ENCODE assay signal across 9 cellular contexts in the genomic region with DNA sequence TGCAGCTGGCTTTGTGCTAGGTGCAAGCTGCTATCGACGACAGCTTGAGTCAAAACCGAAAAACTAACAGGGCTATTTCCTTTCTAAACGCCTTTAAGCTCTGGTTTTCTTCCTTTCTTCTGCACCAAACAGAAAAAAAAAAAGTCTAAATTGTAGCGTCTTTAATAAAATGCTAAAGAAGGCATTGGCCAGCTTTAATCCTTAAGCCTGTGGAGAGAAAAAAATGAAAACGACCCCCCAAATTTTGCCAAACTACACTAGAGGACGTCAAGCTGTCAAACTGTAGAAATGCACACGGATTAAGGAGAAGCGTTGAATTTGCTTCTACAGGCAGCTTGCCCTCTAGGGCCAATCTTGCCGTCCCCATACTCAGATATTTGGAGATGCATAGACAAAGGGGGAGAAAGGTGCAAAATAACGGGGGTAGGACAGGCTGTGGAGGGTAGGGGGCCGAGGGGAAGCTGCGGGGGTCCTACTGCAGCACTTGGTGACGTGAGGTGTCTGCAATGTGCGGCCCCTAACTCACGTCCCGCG. TPM values are rescaled to one million over a fixed set of nuclear protein-coding genes. Genes with fewer than 3 reads are reported as not detected.
DNase-seq lines count a peak whose midpoint lies in the region; ATAC-seq, FAIRE-seq and TF ChIP-seq lines count a peak whose summit lies in the region.
"Had no signal": no experiment of that assay in that cellular context is flagged by ENCODE, and none has a peak within 500 bp of the region (broad histone marks: within the 10 kb centered on the region; RNA-seq: fewer than 3 reads in every experiment).

No MANE protein-coding gene starts in this region.

- H3K27me3 ChIP-seq in HUES64 (ENCODE audit: insufficient read depth, low read length) (peaks cover 87% of the 10 kb centered on the region), colonic mucosa (peaks cover 63% of the 10 kb centered on the region), pancreas (peaks cover 10 to 46% (median 23%) of the 10 kb centered on the region in 4 donors)

- DNase-seq in DMS 273 treated with DMSO at 0.1 percent for 48 hours (lab: John Stamatoyannopoulos, UW) = peak; percentile 58
- no peak for DNase-seq in DMS 273 (lab: John Stamatoyannopoulos, UW; ENCODE audit: unreplicated experiment)
- no peak for DNase-seq in colonic mucosa
- no peak for DNase-seq in pancreas
- no peak for DNase-seq in cerebellar nuclear complex (lab: John Stamatoyannopoulos, UW)
- no peak for DNase-seq in T1000 (lab: John Stamatoyannopoulos, UW)

- H3K36me3 ChIP-seq in HUES64 (ENCODE audit: insufficient read depth, low read length) = no peaks in the 10 kb centered on the region
- H3K36me3 ChIP-seq in colonic mucosa = no peaks in the 10 kb centered on the region
- no peaks in the 10 kb centered on the region for H3K36me3 ChIP-seq in pancreas

- peak overlapping the region; percentile 69 for H3K4me3 ChIP-seq in HUES64 (ENCODE audit: low read length)
- H3K4me3 ChIP-seq in colonic mucosa = peak overlapping the region; percentile 39
- peak overlapping the region; percentile 11 to 48 (median 32) for H3K4me3 ChIP-seq in pancreas

- ATAC-seq in pancreas (peak in 3 of 4 donors; percentile 4 to 20 (median 6)), GM21447 (IDR thresholded peaks at IDR 0.05; ENCODE audit: unreplicated experiment) (no peak)

- no peak overlapping the region for H3K9ac ChIP-seq in HUES64 (ENCODE audit: low read depth, low read length)
- H3K9ac ChIP-seq in colonic mucosa (ENCODE audit: low read depth in 2 of 2, low read length in 2 of 2) = no peak overlapping the region

- no peak for FAIRE-seq in pancreas (lab: Jason Lieb, UNC)
- FAIRE-seq: A204.1 had no signal

- 1% methylated on average over 17 of the region's 18 CpGs for WGBS in HUES64
- WGBS in pancreas, 2 donors = 4 to 5% methylated on average over 18 of the region's 18 CpGs

- H3K4me1 ChIP-seq in HUES64 (ENCODE audit: insufficient read depth, low read length) (peaks cover 22% of the 10 kb centered on the region), colonic mucosa (peaks cover 15% of the 10 kb centered on the region), pancreas (peaks cover 0 to 11% (median 0%) of the 10 kb centered on the region in 3 donors)

- H3K27ac ChIP-seq in HUES64 (ENCODE audit: low read depth, low read length) = no peak overlapping the region
- no peak overlapping the region for H3K27ac ChIP-seq in colonic mucosa
- peak overlapping the region in 1 of 4 donors; percentile 46 for H3K27ac ChIP-seq in pancreas

- H3K9me3 ChIP-seq in HUES64 (ENCODE audit: insufficient read depth, low read depth, low read length) = no peaks in the 10 kb centered on the region
- no peaks in the 10 kb centered on the region for H3K9me3 ChIP-seq in colonic mucosa
- H3K9me3 ChIP-seq in pancreas = no peaks in the 10 kb centered on the region

- intact Hi-C loops in colonic mucosa (cut with DNase I) (no loop called here), pancreas (cut with DNase I) (no loop called here)

- TF ChIP-seq CTCF in colonic mucosa (IDR thresholded peaks at IDR 0.05) = no peak
- no peak for TF ChIP-seq CTCF in pancreas (IDR thresholded peaks at IDR 0.05)

RNA-seq across cellular contexts. Expression of gene NRN1, which starts 1.5 kb away (rescaled TPM):
- polyA plus RNA-seq in HUES64 (2013, experiment 1 of 2) = 0.55 TPM
- polyA plus RNA-seq in HUES64 (2013, experiment 2 of 2) = 0.89 TPM
- total RNA-seq in colonic mucosa (1 to 10 TPM; 1.6 to 4.5 TPM), pancreas (1 to 10 TPM in 3 of 6 donors, under 1 TPM in 3; 0.60 to 2.0 (median 1.2) TPM)
- polyA plus RNA-seq in pancreas = 1 to 10 TPM; 3.4 to 4.3 TPM
